Comparison of ENCODE assay signal across 1 cellular context in genomic region chr17:48592097-48592496, GRCh38.
TF ChIP-seq lines count a peak whose summit lies in the region.

No MANE protein-coding gene starts in this region.

TF ChIP-seq in K562, 482 proteins besides CTCF, POLR2A, EP300 and RAD21:
- TF ChIP-seq, protein P1, sequence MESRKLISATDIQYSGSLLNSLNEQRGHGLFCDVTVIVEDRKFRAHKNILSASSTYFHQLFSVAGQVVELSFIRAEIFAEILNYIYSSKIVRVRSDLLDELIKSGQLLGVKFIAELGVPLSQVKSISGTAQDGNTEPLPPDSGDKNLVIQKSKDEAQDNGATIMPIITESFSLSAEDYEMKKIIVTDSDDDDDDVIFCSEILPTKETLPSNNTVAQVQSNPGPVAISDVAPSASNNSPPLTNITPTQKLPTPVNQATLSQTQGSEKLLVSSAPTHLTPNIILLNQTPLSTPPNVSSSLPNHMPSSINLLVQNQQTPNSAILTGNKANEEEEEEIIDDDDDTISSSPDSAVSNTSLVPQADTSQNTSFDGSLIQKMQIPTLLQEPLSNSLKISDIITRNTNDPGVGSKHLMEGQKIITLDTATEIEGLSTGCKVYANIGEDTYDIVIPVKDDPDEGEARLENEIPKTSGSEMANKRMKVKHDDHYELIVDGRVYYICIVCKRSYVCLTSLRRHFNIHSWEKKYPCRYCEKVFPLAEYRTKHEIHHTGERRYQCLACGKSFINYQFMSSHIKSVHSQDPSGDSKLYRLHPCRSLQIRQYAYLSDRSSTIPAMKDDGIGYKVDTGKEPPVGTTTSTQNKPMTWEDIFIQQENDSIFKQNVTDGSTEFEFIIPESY (CRISPR knock-in tag; IDR thresholded peaks at IDR 0.05), result peak; percentile 89
- no peak for TF ChIP-seq ZNF316 (IDR thresholded peaks at IDR 0.05)
- TF ChIP-seq GABPB1 (CRISPR knock-in tag; IDR thresholded peaks at IDR 0.05), result no peak
